29 cellular contexts compared by ENCODE assay signal in genomic region chr7:132154248-132154647, GRCh38.
DNase-seq lines count a peak whose midpoint lies in the region; TF ChIP-seq lines count a peak whose summit lies in the region.
"Had no signal": no experiment of that assay in that cellular context is flagged by ENCODE, and none has a peak within 500 bp of the region (broad histone marks: within the 10 kb centered on the region; RNA-seq: fewer than 3 reads in every experiment).

No MANE protein-coding gene starts in this region.

- H3K36me3 ChIP-seq in mammary epithelial cell (ENCODE audit: insufficient read depth, low read length) (no peaks in the 10 kb centered on the region), breast epithelium (no peaks in the 10 kb centered on the region), OCI-LY1 (ENCODE audit: insufficient read depth, low read length) (no peaks in the 10 kb centered on the region)
- H3K36me3 ChIP-seq: brain microvascular endothelial cell, lower lobe of right lung, ovary had no signal

- dilution Hi-C loops in mammary epithelial cell (cut with HindIII; ENCODE audit: low sequenced_read_pairs), result no loop called here

- DNase-seq in mammary epithelial cell, result no peak
- DNase-seq in breast epithelium (ENCODE audit: low spot score in 2 of 2), result no peak
- DNase-seq in chondrocyte (ENCODE audit: low spot score), result no peak
- no peak for DNase-seq in NCI-H1048 (lab: John Stamatoyannopoulos, UW)
- DNase-seq in OCI-M2 (lab: John Stamatoyannopoulos, UW; ENCODE audit: unreplicated experiment), result no peak
- DNase-seq in NCI-H2029 (lab: John Stamatoyannopoulos, UW), result no peak
- DNase-seq: activated CD4-positive, alpha-beta memory T cell treated with anti-CD3 and anti-CD28 coated beads for 36 hours; activated CD8-positive, alpha-beta memory T cell treated with anti-CD3 and anti-CD28 coated beads, Interleukin-2, amount 50 U/mL, for 4 hours; activated naive CD4-positive, alpha-beta T cell treated with anti-CD3 and anti-CD28 coated beads for 36 hours; brain microvascular endothelial cell; DND-41; effector CD8-positive, alpha-beta T cell; glutamatergic neuron; HCEC 1CT; kidney; lower lobe of right lung; NCI-H187; NCI-H2227 treated with DMSO at 0.1 percent for 48 hours; NCI-H69; ovary; retina; stimulated activated CD4-positive, alpha-beta T cell treated with anti-CD3 and anti-CD28 coated beads, Interleukin-2, amount 100 ng/mL, for 24 hours; T-cell; tibial artery had no signal

- whole genome bisulfite sequencing in mammary epithelial cell (ENCODE audit: low coverage, missing lambda C conversion rate), result 55% methylated on average over 6 of the region's 6 CpGs

- no peak overlapping the region for H3K4me3 Mint-ChIP-seq in chondrocyte (ENCODE audit: unreplicated experiment)
- H3K4me3 Mint-ChIP-seq: activated CD4-positive, alpha-beta memory T cell treated with anti-CD3 and anti-CD28 coated beads for 36 hours; activated naive CD4-positive, alpha-beta T cell treated with anti-CD3 and anti-CD28 coated beads for 36 hours; activated T-helper 1 cell treated with anti-CD3 and anti-CD28 coated beads, Interleukin-12 subunit alpha, Interleukin-12 subunit beta, Interleukin-2, Interleukin-4 antibody, amounts not matched to agents 30 ng/mL and 10 ng/mL and 1 ng/mL, durations not matched to agents 14 hours and 24 hours and 36 hours; natural killer cell treated with Interleukin-12 subunit alpha and Interleukin-12 subunit beta and Interleukin-15 and Interleukin-18, amount 100 ng/mL, for 72 hours; T-cell had no signal

- no peaks in the 10 kb centered on the region for H3K27me3 Mint-ChIP-seq in chondrocyte (ENCODE audit: low read depth)

- H3K27ac Mint-ChIP-seq in chondrocyte (ENCODE audit: unreplicated experiment), result no peak overlapping the region
- H3K27ac Mint-ChIP-seq: activated CD4-positive, alpha-beta memory T cell treated with anti-CD3 and anti-CD28 coated beads for 36 hours; activated naive CD4-positive, alpha-beta T cell treated with anti-CD3 and anti-CD28 coated beads for 36 hours; activated T-helper 1 cell treated with anti-CD3 and anti-CD28 coated beads, Interleukin-12 subunit alpha, Interleukin-12 subunit beta, Interleukin-2, Interleukin-4 antibody, amounts not matched to agents 30 ng/mL and 10 ng/mL and 1 ng/mL, durations not matched to agents 14 hours and 24 hours and 36 hours; natural killer cell treated with Interleukin-12 subunit alpha and Interleukin-12 subunit beta and Interleukin-15 and Interleukin-18, amount 100 ng/mL, for 72 hours; T-cell had no signal

- H3K27ac ChIP-seq in mammary epithelial cell (ENCODE audit: insufficient read depth, low read depth, low read length) (no peak overlapping the region), breast epithelium (no peak overlapping the region), OCI-LY1 (ENCODE audit: low read depth, low read length, poor library complexity, severe bottlenecking) (no peak overlapping the region)
- H3K27ac ChIP-seq: brain microvascular endothelial cell, C4-2B, KMS-11, lower lobe of right lung, ovary, tibial artery had no signal

- no peaks in the 10 kb centered on the region for H3K9me3 Mint-ChIP-seq in chondrocyte (ENCODE audit: low read depth)
- H3K9me3 Mint-ChIP-seq: activated CD4-positive, alpha-beta memory T cell treated with anti-CD3 and anti-CD28 coated beads for 36 hours; activated naive CD4-positive, alpha-beta T cell treated with anti-CD3 and anti-CD28 coated beads for 36 hours; activated T-helper 1 cell treated with anti-CD3 and anti-CD28 coated beads, Interleukin-12 subunit alpha, Interleukin-12 subunit beta, Interleukin-2, Interleukin-4 antibody, amounts not matched to agents 30 ng/mL and 10 ng/mL and 1 ng/mL, durations not matched to agents 14 hours and 24 hours and 36 hours; natural killer cell treated with Interleukin-12 subunit alpha and Interleukin-12 subunit beta and Interleukin-15 and Interleukin-18, amount 100 ng/mL, for 72 hours; T-cell had no signal

- H3K79me2 ChIP-seq in mammary epithelial cell (ENCODE audit: insufficient read depth, low read length), result no peaks in the 10 kb centered on the region
- H3K79me2 ChIP-seq in OCI-LY1 (ENCODE audit: insufficient read depth, low read length), result no peaks in the 10 kb centered on the region

- CTCF ChIA-PET in mammary epithelial cell (lab: Charles Lee; ENCODE audit: low non-redundant PET), result no interaction called here

- no peak overlapping the region for H3K4me3 ChIP-seq in mammary epithelial cell (replicated peaks in 1 of 3; ENCODE audit: insufficient read depth in 1 of 3, low read depth in 2 of 3, low read length in 3 of 3)
- no peak overlapping the region for H3K4me3 ChIP-seq in breast epithelium
- no peak overlapping the region for H3K4me3 ChIP-seq in OCI-LY1 (ENCODE audit: low read depth, low read length, poor library complexity, severe bottlenecking)
- H3K4me3 ChIP-seq: lower lobe of right lung, ovary, tibial artery had no signal

- no peaks in the 10 kb centered on the region for H3K9me2 ChIP-seq in OCI-LY1 (ENCODE audit: low read depth, low read length)

- intact Hi-C loops in mammary epithelial cell (cut with micrococcal nuclease), result loop anchor here (1.0 to 2.0 kb wide), 2 partner anchors 209 to 295 kb away; no protein-coding TSS in a partner anchor
- intact Hi-C loops in breast epithelium (cut with DNase I; ENCODE audit: low total_unique reads), result no loop called here

- H2AFZ ChIP-seq in mammary epithelial cell (ENCODE audit: low read depth, low read length) (no peak overlapping the region), OCI-LY1 (ENCODE audit: low read length) (no peak overlapping the region)

- H3K9ac ChIP-seq in mammary epithelial cell (ENCODE audit: insufficient read depth, low read length) (no peak overlapping the region), OCI-LY1 (ENCODE audit: low read length) (no peak overlapping the region)
- H3K9ac ChIP-seq: KMS-11 had no signal

- no peak for TF ChIP-seq POLR2A in breast epithelium (IDR thresholded peaks at IDR 0.05)

- no peaks in the 10 kb centered on the region for H3F3A ChIP-seq in OCI-LY1 (ENCODE audit: insufficient read depth, low read length)

- H3K36me3 Mint-ChIP-seq in chondrocyte (ENCODE audit: low read depth), result peaks cover 19% of the 10 kb centered on the region
- H3K36me3 Mint-ChIP-seq: activated CD4-positive, alpha-beta memory T cell treated with anti-CD3 and anti-CD28 coated beads for 36 hours; natural killer cell treated with Interleukin-12 subunit alpha and Interleukin-12 subunit beta and Interleukin-15 and Interleukin-18, amount 100 ng/mL, for 72 hours; T-cell had no signal

- TF ChIP-seq CTCF in mammary epithelial cell (conservative IDR thresholded peaks at IDR 0.05 in 1 of 2, IDR thresholded peaks at IDR 0.05 in 1 of 2; ENCODE audit: extremely low read depth in 1 of 2, insufficient read depth in 1 of 2, low read depth in 1 of 2, low read length in 2 of 2) (peak; percentile 6 to 26), breast epithelium (IDR thresholded peaks at IDR 0.05) (no peak), OCI-LY1 (IDR thresholded peaks at IDR 0.05; ENCODE audit: low read length) (peak; percentile 20; the same call in 1 of the 2 replicates), chondrocyte (IDR thresholded peaks at IDR 0.05) (peak; percentile 52)

- no peaks in the 10 kb centered on the region for H3K4me1 Mint-ChIP-seq in chondrocyte (ENCODE audit: low read depth)
- H3K4me1 Mint-ChIP-seq: T-cell had no signal

- no peak overlapping the region for H3K4me2 ChIP-seq in mammary epithelial cell (ENCODE audit: insufficient read depth, low read depth, low read length)
- H3K4me2 ChIP-seq in OCI-LY1 (ENCODE audit: low read length), result no peak overlapping the region
- H3K4me2 ChIP-seq: KMS-11 had no signal

- H3K27me3 ChIP-seq in mammary epithelial cell (ENCODE audit: insufficient read depth, low read length) (no peaks in the 10 kb centered on the region), breast epithelium (no peaks in the 10 kb centered on the region), OCI-LY1 (ENCODE audit: insufficient read depth, low read length) (no peaks in the 10 kb centered on the region)
- H3K27me3 ChIP-seq: ovary, tibial artery had no signal

- in situ Hi-C loops in mammary epithelial cell (cut with MboI; ENCODE audit: low sequenced_read_pairs in 2 of 2), result no loop called here

- no peaks in the 10 kb centered on the region for H3K9me3 ChIP-seq in mammary epithelial cell (replicated peaks; ENCODE audit: insufficient read depth, low read length)
- no peaks in the 10 kb centered on the region for H3K9me3 ChIP-seq in breast epithelium
- no peaks in the 10 kb centered on the region for H3K9me3 ChIP-seq in OCI-LY1 (ENCODE audit: low read length)
- H3K9me3 ChIP-seq: lower lobe of right lung, ovary, tibial artery had no signal

- BruUV-seq in mammary epithelial cell (replicated peaks; lab: Mats Ljungman, UMichigan), result no TSS peak

- no peaks in the 10 kb centered on the region for H4K20me1 ChIP-seq in mammary epithelial cell (ENCODE audit: insufficient read depth, low read length)
- H4K20me1 ChIP-seq in OCI-LY1 (ENCODE audit: insufficient read depth, low read length), result no peaks in the 10 kb centered on the region

- H3K4me1 ChIP-seq in mammary epithelial cell (ENCODE audit: insufficient read depth, low read length), result no peaks in the 10 kb centered on the region
- H3K4me1 ChIP-seq in breast epithelium, result no peaks in the 10 kb centered on the region
- no peaks in the 10 kb centered on the region for H3K4me1 ChIP-seq in OCI-LY1 (ENCODE audit: insufficient read depth, low read length, severe bottlenecking)
- H3K4me1 ChIP-seq: lower lobe of right lung, tibial artery had no signal

Comparison
In these comparisons a context has a peak if more than half of its experiments do, and no peak if none do; other contexts are left out.
1. CTCF ChIP-seq: peak in mammary epithelial cell (2 of 2), OCI-LY1 (single experiment) and chondrocyte (single experiment); none in breast epithelium (0 of 3).